In genomic region chr17:74296548-74296936, GRCh38 we compare ENCODE assay signal across 1 cellular context.
A peak's percentile ranks its signal among the peaks of the same experiment; 100 is the strongest.
TF ChIP-seq lines count a peak whose summit lies in the region.

No MANE protein-coding gene starts in this region.

TF ChIP-seq in K562, 482 proteins besides CTCF, POLR2A, EP300 and RAD21 (continued from another document and continues in another):
- TF ChIP-seq GTF3C2 (IDR thresholded peaks at IDR 0.05; ENCODE audit: borderline replicate concordance, extremely low read depth, insufficient read length) (no peak), NEUROD1 (IDR thresholded peaks at IDR 0.05; ENCODE audit: borderline replicate concordance, low read depth, low read length, partially characterized antibody) (peak; percentile 59), POLR2AphosphoS5 (IDR thresholded peaks at IDR 0.05; ENCODE audit: control insufficient read depth, insufficient read depth, low read depth, low read length) (peak; percentile 80), THAP7 (CRISPR knock-in tag; IDR thresholded peaks at IDR 0.05) (no peak), HNRNPUL1 (IDR thresholded peaks at IDR 0.05; ENCODE audit: low read length) (no peak), CHAMP1 (IDR thresholded peaks at IDR 0.05) (no peak), SMARCA4 (IDR thresholded peaks at IDR 0.05) (peak; percentile 92), ZNF551 (CRISPR knock-in tag; IDR thresholded peaks at IDR 0.05) (no peak), ZNF280B (CRISPR knock-in tag; IDR thresholded peaks at IDR 0.05) (no peak), GATAD2B (IDR thresholded peaks at IDR 0.05; ENCODE audit: borderline replicate concordance) (no peak; the same call in 1 of the 2 replicates), TCF7L2 (IDR thresholded peaks at IDR 0.05; ENCODE audit: low read depth, low read length) (no peak), ZNF766 (CRISPR knock-in tag; conservative IDR thresholded peaks at IDR 0.05) (peak; percentile 83; the same call in 1 of the 2 replicates), ZBTB12 (CRISPR knock-in tag; IDR thresholded peaks at IDR 0.05) (peak; percentile 44; the same call in 1 of the 2 replicates), MYC (IDR thresholded peaks at IDR 0.05; ENCODE audit: low read depth, low read length) (peak; percentile 49; the same call in 1 of the 2 replicates), MYC (CRISPR knock-in tag; IDR thresholded peaks at IDR 0.05; ENCODE audit: borderline replicate concordance, low read depth) (no peak), PTBP1 (IDR thresholded peaks at IDR 0.05; ENCODE audit: low read depth, low read length) (no peak), ZNF384 (IDR thresholded peaks at IDR 0.05; ENCODE audit: low read depth, low read length) (no peak), ATF4 (CRISPR knock-in tag; IDR thresholded peaks at IDR 0.05) (peak; percentile 74; the same call in 1 of the 2 replicates), NCOA4 (IDR thresholded peaks at IDR 0.05; ENCODE audit: partially characterized antibody) (no peak), CREBBP (IDR thresholded peaks at IDR 0.05; ENCODE audit: low read depth, low read length) (no peak), ZKSCAN8 (CRISPR knock-in tag; IDR thresholded peaks at IDR 0.05) (no peak), ZNF23 (CRISPR knock-in tag; IDR thresholded peaks at IDR 0.05) (no peak), FOXA3 (CRISPR knock-in tag; conservative IDR thresholded peaks at IDR 0.05 in 1 of 2, IDR thresholded peaks at IDR 0.05 in 1 of 2) (no peak), NBN (IDR thresholded peaks at IDR 0.05; ENCODE audit: low read depth) (peak; percentile 72; the same call in 1 of the 2 replicates), TFAP4 (CRISPR knock-in tag; IDR thresholded peaks at IDR 0.05; ENCODE audit: borderline replicate concordance) (peak; percentile 55; the same call in 1 of the 2 replicates), CREM (IDR thresholded peaks at IDR 0.05; ENCODE audit: low read depth) (peak; percentile 64), SRF (CRISPR knock-in tag; IDR thresholded peaks at IDR 0.05) (peak in 1 of 2 experiments; percentile 35; a peak in 1 of 4 replicates), ZBTB7A (IDR thresholded peaks at IDR 0.05; ENCODE audit: borderline replicate concordance, control insufficient read depth, low read depth, low read length) (no peak), STAT5A (IDR thresholded peaks at IDR 0.05; ENCODE audit: borderline replicate concordance, low read length) (peak; percentile 71), SAP30 (IDR thresholded peaks at IDR 0.05; ENCODE audit: borderline replicate concordance, insufficient read depth, low read depth, low read length, poor library complexity, severe bottlenecking) (peak; percentile 57), MYBL2 (IDR thresholded peaks at IDR 0.05; ENCODE audit: low read depth) (no peak), MYBL2 (CRISPR knock-in tag; IDR thresholded peaks at IDR 0.05; ENCODE audit: borderline replicate concordance) (no peak), GATAD2A (IDR thresholded peaks at IDR 0.05) (peak; percentile 84), GTF2A2 (tag; IDR thresholded peaks at IDR 0.05) (no peak), TAL1 (IDR thresholded peaks at IDR 0.05) (peak; percentile 85), E2F4 (CRISPR knock-in tag; IDR thresholded peaks at IDR 0.05; ENCODE audit: low read depth) (no peak), SAFB2 (IDR thresholded peaks at IDR 0.05; ENCODE audit: borderline replicate concordance, low read depth, low read length, severe bottlenecking) (no peak), ZNF589 (CRISPR knock-in tag; IDR thresholded peaks at IDR 0.05; ENCODE audit: low read depth) (0 out of 2 replicates have a peak, but pooled peaks have one; percentile 3), BCLAF1 (IDR thresholded peaks at IDR 0.05; ENCODE audit: borderline replicate concordance in 1 of 2, control insufficient read depth in 1 of 2, low read depth in 2 of 2, low read length in 1 of 2) (no peak), MLLT1 (IDR thresholded peaks at IDR 0.05) (peak in 1 of 2 experiments; percentile 69; a peak in 2 of 4 replicates), LARP7 (IDR thresholded peaks at IDR 0.05) (no peak), ZNF134 (CRISPR knock-in tag; conservative IDR thresholded peaks at IDR 0.05) (peak; percentile 62; the same call in 1 of the 2 replicates), USF2 (CRISPR knock-in tag; IDR thresholded peaks at IDR 0.05) (no peak)
